10 cellular contexts compared by ENCODE assay signal in the genomic region with DNA sequence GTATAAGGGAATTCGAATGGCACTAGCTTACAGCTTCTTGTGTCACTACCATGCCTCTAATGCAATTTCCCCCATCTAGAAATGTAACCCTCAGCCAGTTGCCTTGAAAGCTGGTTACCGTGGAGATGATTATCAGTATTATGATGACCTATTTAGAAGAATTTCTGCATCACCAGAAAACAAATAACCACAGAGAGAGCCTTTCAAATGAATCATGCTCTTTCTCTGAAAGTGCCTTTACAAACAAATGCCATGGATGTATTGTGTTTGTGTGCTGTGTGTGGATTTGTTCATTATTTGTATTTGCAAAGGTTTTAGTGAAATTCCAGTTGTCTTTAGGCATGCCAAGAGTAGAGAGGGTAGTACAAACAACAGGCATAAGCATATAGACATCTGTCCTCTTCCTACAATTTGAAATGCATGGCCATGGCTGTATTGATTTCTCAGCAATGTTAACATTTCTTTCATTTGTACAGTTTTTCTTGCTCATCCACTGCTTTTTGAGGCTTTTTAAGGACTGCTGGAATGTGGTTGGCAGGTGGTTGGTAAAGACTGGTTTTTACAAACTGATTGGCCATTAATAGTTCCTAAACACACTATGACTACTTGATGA.
A peak's percentile ranks its signal among the peaks of the same experiment; 100 is the strongest.
DNase-seq lines count a peak whose midpoint lies in the region; ATAC-seq and TF ChIP-seq lines count a peak whose summit lies in the region.
"Had no signal": no experiment of that assay in that cellular context is flagged by ENCODE, and none has a peak within 500 bp of the region (broad histone marks: within the 10 kb centered on the region; RNA-seq: fewer than 3 reads in every experiment).

No MANE protein-coding gene starts in this region.

- TF ChIP-seq CTCF in epithelial cell of proximal tubule (conservative IDR thresholded peaks at IDR 0.05; ENCODE audit: low read depth, low read length): no peak
- TF ChIP-seq CTCF in retinal pigment epithelial cell (conservative IDR thresholded peaks at IDR 0.05; ENCODE audit: low read depth, low read length): no peak
- no peak for TF ChIP-seq CTCF in heart right ventricle (IDR thresholded peaks at IDR 0.05)

- H3K79me2 ChIP-seq in GM23248 (ENCODE audit: insufficient read depth): no peaks in the 10 kb centered on the region

- H3K4me2 ChIP-seq in GM23248 (ENCODE audit: unreplicated experiment): peak overlapping the region; percentile 73

- peaks cover 3% of the 10 kb centered on the region for H3K27me3 Mint-ChIP-seq in activated CD4-positive, alpha-beta T cell treated with anti-CD3 and anti-CD28 coated beads for 36 hours
- H3K27me3 Mint-ChIP-seq in activated T-cell treated with anti-CD3 and anti-CD28 coated beads, Interleukin-2, amount 50 U/mL, for 72 hours (ENCODE audit: low read depth): peaks cover 6% of the 10 kb centered on the region

- H3K27ac Mint-ChIP-seq in activated CD4-positive, alpha-beta T cell treated with anti-CD3 and anti-CD28 coated beads for 36 hours: no peak overlapping the region
- H3K27ac Mint-ChIP-seq in activated T-cell treated with anti-CD3 and anti-CD28 coated beads, Interleukin-2, amount 50 U/mL, for 72 hours: no peak overlapping the region
- H3K27ac Mint-ChIP-seq: natural killer cell treated with Interleukin-12 subunit alpha and Interleukin-12 subunit beta and Interleukin-15 and Interleukin-18, amount 100 ng/mL, for 72 hours had no signal

- CTCF ChIA-PET in activated CD4-positive, alpha-beta T cell treated with anti-CD3 and anti-CD28 coated beads for 36 hours (lab: Charles Lee): no interaction called here

- H3K4me1 Mint-ChIP-seq in activated CD4-positive, alpha-beta T cell treated with anti-CD3 and anti-CD28 coated beads for 36 hours: no peaks in the 10 kb centered on the region
- H3K4me1 Mint-ChIP-seq in activated T-cell treated with anti-CD3 and anti-CD28 coated beads, Interleukin-2, amount 50 U/mL, for 72 hours (ENCODE audit: low read depth): no peaks in the 10 kb centered on the region

- H4K20me1 ChIP-seq in GM23248 (ENCODE audit: insufficient read depth): no peaks in the 10 kb centered on the region

- DNase-seq in GM23248 (peak; percentile 97), RKO (ENCODE audit: low spot score) (peak; percentile 53), epithelial cell of proximal tubule (ENCODE audit: low read depth) (peak; percentile 96), retinal pigment epithelial cell (ENCODE audit: low read depth) (peak; percentile 89), heart right ventricle (no peak)
- DNase-seq in activated CD4-positive, alpha-beta T cell treated with anti-CD3 and anti-CD28 coated beads for 36 hours: no peak
- DNase-seq in activated T-cell treated with anti-CD3 and anti-CD28 coated beads, Interleukin-2, amount 50 U/mL, for 72 hours: no peak
- DNase-seq: effector CD4-positive, alpha-beta T cell had no signal

- H3K4me3 Mint-ChIP-seq in activated CD4-positive, alpha-beta T cell treated with anti-CD3 and anti-CD28 coated beads for 36 hours: no peak overlapping the region
- H3K4me3 Mint-ChIP-seq in activated T-cell treated with anti-CD3 and anti-CD28 coated beads, Interleukin-2, amount 50 U/mL, for 72 hours: no peak overlapping the region
- H3K4me3 Mint-ChIP-seq: natural killer cell treated with Interleukin-12 subunit alpha and Interleukin-12 subunit beta and Interleukin-15 and Interleukin-18, amount 100 ng/mL, for 72 hours had no signal

- peak overlapping the region; percentile 67 for H3K9ac ChIP-seq in GM23248

- H3K4me3 ChIP-seq in GM23248: peak overlapping the region; percentile 25; the same call in 1 of the 2 replicates
- no peak overlapping the region for H3K4me3 ChIP-seq in epithelial cell of proximal tubule (ENCODE audit: low read depth, low read length)
- no peak overlapping the region for H3K4me3 ChIP-seq in retinal pigment epithelial cell (ENCODE audit: low read length)
- H3K4me3 ChIP-seq in heart right ventricle: no peak overlapping the region

- no peak for ATAC-seq in heart right ventricle
- no peak for ATAC-seq in HG03571 (IDR thresholded peaks at IDR 0.05; ENCODE audit: unreplicated experiment)
- ATAC-seq in activated CD4-positive, alpha-beta T cell treated with anti-CD3 and anti-CD28 coated beads for 36 hours: no peak
- no peak for ATAC-seq in activated T-cell treated with anti-CD3 and anti-CD28 coated beads, Interleukin-2, amount 50 U/mL, for 72 hours (replicated peaks in 1 of 2)
- ATAC-seq: natural killer cell treated with Interleukin-12 subunit alpha and Interleukin-12 subunit beta and Interleukin-15 and Interleukin-18, amount 100 ng/mL, for 72 hours had no signal

- 0 out of 2 replicates have a peak, but pooled peaks cover 7% of the 10 kb centered on the region for H3K9me2 ChIP-seq in GM23248 (ENCODE audit: insufficient read depth)

- POLR2A ChIA-PET in activated CD4-positive, alpha-beta T cell treated with anti-CD3 and anti-CD28 coated beads for 36 hours (lab: Charles Lee): no interaction called here

- peaks cover 70% of the 10 kb centered on the region for H3K4me1 ChIP-seq in GM23248 (ENCODE audit: insufficient read depth)
- peaks cover 0 to 15% (median 0%) of the 10 kb centered on the region in 9 donors for H3K4me1 ChIP-seq in heart right ventricle

- H3K36me3 ChIP-seq in GM23248 (ENCODE audit: low read depth) (no peaks in the 10 kb centered on the region), heart right ventricle (no peaks in the 10 kb centered on the region)

- H2AFZ ChIP-seq in GM23248: no peak overlapping the region

- peaks cover 64% of the 10 kb centered on the region for H3F3A ChIP-seq in GM23248 (ENCODE audit: insufficient read depth)

- intact Hi-C loops in heart right ventricle (cut with DNase I): loop anchor here in 2 of 10 donors (10.0 kb wide), 2 partner anchors 111 to 311 kb away; no protein-coding TSS in a partner anchor
- intact Hi-C loops in activated CD4-positive, alpha-beta T cell treated with anti-CD3 and anti-CD28 coated beads for 36 hours (cut with DNase I, micrococcal nuclease): no loop called here

- H3K36me3 Mint-ChIP-seq in activated CD4-positive, alpha-beta T cell treated with anti-CD3 and anti-CD28 coated beads for 36 hours (ENCODE audit: low read depth): no peaks in the 10 kb centered on the region
- H3K36me3 Mint-ChIP-seq in activated T-cell treated with anti-CD3 and anti-CD28 coated beads, Interleukin-2, amount 50 U/mL, for 72 hours (ENCODE audit: insufficient read depth in 2 of 2): no peaks in the 10 kb centered on the region
- H3K36me3 Mint-ChIP-seq: natural killer cell treated with Interleukin-12 subunit alpha and Interleukin-12 subunit beta and Interleukin-15 and Interleukin-18, amount 100 ng/mL, for 72 hours had no signal

- WGBS in GM23248 (ENCODE audit: low coverage in 1 of 2, low lambda C conversion rate in 2 of 2, missing lambda C conversion rate in 2 of 2), 2 experiments: 10 to 18% methylated on average over 2 of the region's 2 CpGs
- WGBS in heart right ventricle, 2 donors: 74 to 87% methylated on average over 2 of the region's 2 CpGs

- H3K27me3 ChIP-seq in GM23248 (replicated peaks; ENCODE audit: insufficient read depth) (no peaks in the 10 kb centered on the region), heart right ventricle (no peaks in the 10 kb centered on the region)

- H3K27ac ChIP-seq in GM23248 (peak overlapping the region; percentile 92), heart right ventricle (no peak overlapping the region)

- in situ Hi-C loops in GM23248 (cut with MboI): loop anchor here (10.0 to 25.0 kb wide), 3 partner anchors 111 to 838 kb away; no protein-coding TSS in a partner anchor

- no peaks in the 10 kb centered on the region for H3K9me3 Mint-ChIP-seq in activated CD4-positive, alpha-beta T cell treated with anti-CD3 and anti-CD28 coated beads for 36 hours (ENCODE audit: low read depth)
- H3K9me3 Mint-ChIP-seq in activated T-cell treated with anti-CD3 and anti-CD28 coated beads, Interleukin-2, amount 50 U/mL, for 72 hours: peaks cover 0 to 2% of the 10 kb centered on the region in 2 donors

- no peaks in the 10 kb centered on the region for H3K9me3 ChIP-seq in GM23248 (ENCODE audit: low read depth)
- no peaks in the 10 kb centered on the region for H3K9me3 ChIP-seq in heart right ventricle

Comparison
In these comparisons a context has a peak if more than half of its experiments do, and no peak if none do; other contexts are left out.
1. DNase-seq: peak in GM23248 (single experiment), RKO (single experiment), epithelial cell of proximal tubule (single experiment) and retinal pigment epithelial cell (single experiment); none in heart right ventricle (0 of 2), activated CD4-positive, alpha-beta T cell treated with anti-CD3 and anti-CD28 coated beads for 36 hours (single experiment) and activated T-cell treated with anti-CD3 and anti-CD28 coated beads, Interleukin-2, amount 50 U/mL, for 72 hours (0 of 2).